ENCODE assay signal across 19 cellular contexts in the genomic region with DNA sequence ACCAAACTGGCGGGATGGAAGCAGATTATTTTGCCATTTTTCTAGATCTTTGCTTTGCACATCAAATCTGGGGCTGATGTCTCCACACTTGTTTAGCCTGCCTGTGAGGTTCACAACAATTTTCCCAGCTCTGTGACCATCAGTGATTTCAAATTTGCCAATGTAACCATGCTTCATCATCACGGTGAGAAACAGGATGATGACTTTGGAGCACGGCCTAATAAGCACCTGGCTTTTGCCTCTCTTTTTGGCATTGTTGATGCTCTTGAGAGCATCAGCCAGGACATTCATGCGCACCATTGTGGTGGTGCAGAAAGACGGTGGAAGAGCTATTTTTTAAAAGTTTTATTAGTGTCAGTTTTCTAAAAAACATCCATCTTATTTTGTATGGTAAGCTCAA. TPM values are rescaled to one million over a fixed set of nuclear protein-coding genes. Genes with fewer than 3 reads are reported as not detected.
A peak's percentile ranks its signal among the peaks of the same experiment; 100 is the strongest.
DNase-seq lines count a peak whose midpoint lies in the region; ATAC-seq, FAIRE-seq and TF ChIP-seq lines count a peak whose summit lies in the region.
"Had no signal": no experiment of that assay in that cellular context is flagged by ENCODE, and none has a peak within 500 bp of the region (broad histone marks: within the 10 kb centered on the region; RNA-seq: fewer than 3 reads in every experiment).

No MANE protein-coding gene starts in this region.

- H3K27ac Mint-ChIP-seq in activated CD4-positive, alpha-beta T cell treated with anti-CD3 and anti-CD28 coated beads for 36 hours: peak overlapping the region; percentile 59
- no peak overlapping the region for H3K27ac Mint-ChIP-seq in activated CD4-positive, alpha-beta T cell treated with anti-CD3 and anti-CD28 coated beads, Interleukin-2, amount 10 ng/mL, durations not matched to agents 24 days and 14 days
- peak overlapping the region; percentile 12 for H3K27ac Mint-ChIP-seq in CD4-positive, alpha-beta T cell
- H3K27ac Mint-ChIP-seq in T-helper 17 cell: peak overlapping the region; percentile 56

- H3K79me2 ChIP-seq in endothelial cell of umbilical vein (ENCODE audit: control insufficient read depth, insufficient read depth, low read length) (no peaks in the 10 kb centered on the region), osteoblast (ENCODE audit: insufficient read depth, low read length) (no peaks in the 10 kb centered on the region)

- H3K9me1 ChIP-seq in endothelial cell of umbilical vein (replicated peaks; ENCODE audit: control insufficient read depth, extremely low read depth, insufficient read depth, low read length): no peaks in the 10 kb centered on the region

- peaks cover 6% of the 10 kb centered on the region for H3K4me1 Mint-ChIP-seq in activated CD4-positive, alpha-beta T cell treated with anti-CD3 and anti-CD28 coated beads for 36 hours
- peaks cover 3% of the 10 kb centered on the region for H3K4me1 Mint-ChIP-seq in activated CD4-positive, alpha-beta T cell treated with anti-CD3 and anti-CD28 coated beads, Interleukin-2, amount 10 ng/mL, durations not matched to agents 24 days and 14 days
- no peaks in the 10 kb centered on the region for H3K4me1 Mint-ChIP-seq in CD4-positive, alpha-beta T cell (ENCODE audit: low read depth)
- peaks cover 4% of the 10 kb centered on the region for H3K4me1 Mint-ChIP-seq in T-helper 17 cell

- H2AFZ ChIP-seq in endothelial cell of umbilical vein (ENCODE audit: low read depth, low read length): no peak overlapping the region
- H2AFZ ChIP-seq in osteoblast (ENCODE audit: low read length): no peak overlapping the region

- no TSS peak for BruUV-seq in endothelial cell of umbilical vein (replicated peaks; lab: Mats Ljungman, UMichigan)

- H3K9me3 Mint-ChIP-seq in activated CD4-positive, alpha-beta T cell treated with anti-CD3 and anti-CD28 coated beads for 36 hours (ENCODE audit: low read depth): no peaks in the 10 kb centered on the region
- no peaks in the 10 kb centered on the region for H3K9me3 Mint-ChIP-seq in activated CD4-positive, alpha-beta T cell treated with anti-CD3 and anti-CD28 coated beads, Interleukin-2, amount 10 ng/mL, durations not matched to agents 24 days and 14 days
- H3K9me3 Mint-ChIP-seq in CD4-positive, alpha-beta T cell: no peaks in the 10 kb centered on the region
- H3K9me3 Mint-ChIP-seq: CD4-positive, CD25-positive, alpha-beta regulatory T cell had no signal

- H3K27me3 Mint-ChIP-seq in activated CD4-positive, alpha-beta T cell treated with anti-CD3 and anti-CD28 coated beads for 36 hours: no peaks in the 10 kb centered on the region
- H3K27me3 Mint-ChIP-seq in activated CD4-positive, alpha-beta T cell treated with anti-CD3 and anti-CD28 coated beads, Interleukin-2, amount 10 ng/mL, durations not matched to agents 24 days and 14 days: no peaks in the 10 kb centered on the region
- no peaks in the 10 kb centered on the region for H3K27me3 Mint-ChIP-seq in CD4-positive, alpha-beta T cell
- no peaks in the 10 kb centered on the region for H3K27me3 Mint-ChIP-seq in T-helper 17 cell
- H3K27me3 Mint-ChIP-seq: CD4-positive, CD25-positive, alpha-beta regulatory T cell had no signal

- dilution Hi-C loops in endothelial cell of umbilical vein (cut with MboI; ENCODE audit: extremely low pct_ligation_motif_present, low sequenced_read_pairs): no loop called here

- H3K4me3 ChIP-seq in endothelial cell of umbilical vein (replicated peaks in 1 of 3; ENCODE audit: insufficient read depth in 1 of 3, low read depth in 1 of 3, low read length in 3 of 3) (no peak overlapping the region), osteoblast (ENCODE audit: insufficient read depth, low read length) (no peak overlapping the region)
- H3K4me3 ChIP-seq: BLaER1, HAP-1 had no signal

- no peak overlapping the region for H3K9ac ChIP-seq in endothelial cell of umbilical vein (replicated peaks; ENCODE audit: extremely low read depth, insufficient read depth, low read length)
- H3K9ac ChIP-seq: BLaER1 had no signal

- H3K4me3 Mint-ChIP-seq in activated CD4-positive, alpha-beta T cell treated with anti-CD3 and anti-CD28 coated beads for 36 hours: no peak overlapping the region
- no peak overlapping the region for H3K4me3 Mint-ChIP-seq in activated CD4-positive, alpha-beta T cell treated with anti-CD3 and anti-CD28 coated beads, Interleukin-2, amount 10 ng/mL, durations not matched to agents 24 days and 14 days
- H3K4me3 Mint-ChIP-seq in CD4-positive, alpha-beta T cell: no peak overlapping the region
- no peak overlapping the region for H3K4me3 Mint-ChIP-seq in T-helper 17 cell
- H3K4me3 Mint-ChIP-seq: CD4-positive, CD25-positive, alpha-beta regulatory T cell had no signal

- TF ChIP-seq POLR2A in endothelial cell of umbilical vein (IDR thresholded peaks at IDR 0.05; ENCODE audit: low read depth, low read length): no peak

- H3K27ac ChIP-seq in CD4-positive, alpha-beta T cell (ENCODE audit: low read depth, low read length): no peak overlapping the region
- H3K27ac ChIP-seq in endothelial cell of umbilical vein (ENCODE audit: insufficient read depth, low read depth, low read length): no peak overlapping the region
- no peak overlapping the region for H3K27ac ChIP-seq in osteoblast (ENCODE audit: low read depth, low read length)
- H3K27ac ChIP-seq: BLaER1 had no signal

- no peak for ATAC-seq in activated CD4-positive, alpha-beta T cell treated with anti-CD3 and anti-CD28 coated beads for 36 hours
- no peak for ATAC-seq in CD4-positive, alpha-beta T cell (ENCODE audit: poor library complexity)
- ATAC-seq in T-helper 17 cell: no peak
- no peak for ATAC-seq in GM21717 (IDR thresholded peaks at IDR 0.05; ENCODE audit: unreplicated experiment)

- peaks cover 56% of the 10 kb centered on the region for H3K36me3 Mint-ChIP-seq in activated CD4-positive, alpha-beta T cell treated with anti-CD3 and anti-CD28 coated beads for 36 hours (ENCODE audit: low read depth)
- H3K36me3 Mint-ChIP-seq in activated CD4-positive, alpha-beta T cell treated with anti-CD3 and anti-CD28 coated beads, Interleukin-2, amount 10 ng/mL, durations not matched to agents 24 days and 14 days (ENCODE audit: low read depth): peaks cover 49% of the 10 kb centered on the region
- peaks cover 85% of the 10 kb centered on the region for H3K36me3 Mint-ChIP-seq in CD4-positive, alpha-beta T cell (ENCODE audit: low read depth)
- H3K36me3 Mint-ChIP-seq in T-helper 17 cell (ENCODE audit: low read depth): peaks cover 11% of the 10 kb centered on the region

- intact Hi-C loops in activated CD4-positive, alpha-beta T cell treated with anti-CD3 and anti-CD28 coated beads for 36 hours (cut with DNase I, micrococcal nuclease): no loop called here
- intact Hi-C loops in activated CD4-positive, alpha-beta T cell treated with anti-CD3 and anti-CD28 coated beads, Interleukin-2, amount 10 ng/mL, durations not matched to agents 24 days and 14 days (cut with micrococcal nuclease): no loop called here
- intact Hi-C loops in CD4-positive, alpha-beta T cell (cut with DNase I, micrococcal nuclease): no loop called here
- intact Hi-C loops in endothelial cell of umbilical vein (cut with micrococcal nuclease): no loop called here

- H3K36me3 ChIP-seq in endothelial cell of umbilical vein (ENCODE audit: control insufficient read depth in 2 of 2, extremely low read depth in 1 of 2, insufficient read depth in 2 of 2, low read length in 2 of 2) (peaks cover 3 to 10% of the 10 kb centered on the region in 2 experiments), osteoblast (ENCODE audit: insufficient read depth, low read length) (peaks cover 43% of the 10 kb centered on the region)

- H3K4me1 ChIP-seq in endothelial cell of umbilical vein (ENCODE audit: control insufficient read depth, extremely low read depth, insufficient read depth, low read length) (no peaks in the 10 kb centered on the region), osteoblast (ENCODE audit: insufficient read depth, low read length) (no peaks in the 10 kb centered on the region)
- H3K4me1 ChIP-seq: BLaER1, HAP-1 had no signal

- peak; percentile 8 for FAIRE-seq in endothelial cell of umbilical vein (lab: Jason Lieb, UNC)
- FAIRE-seq: GM12892, H1 had no signal

- TF ChIP-seq CTCF in CD4-positive, alpha-beta T cell (IDR thresholded peaks at IDR 0.05): no peak
- TF ChIP-seq CTCF in endothelial cell of umbilical vein (IDR thresholded peaks at IDR 0.05; ENCODE audit: extremely low read depth in 1 of 2, insufficient read depth in 1 of 2, low read depth in 1 of 2, low read length in 2 of 2) (no peak), osteoblast (IDR thresholded peaks at IDR 0.05; ENCODE audit: extremely low read depth, low read depth, low read length) (no peak)

- POLR2A ChIA-PET in activated CD4-positive, alpha-beta T cell treated with anti-CD3 and anti-CD28 coated beads for 36 hours (lab: Charles Lee): no interaction called here
- POLR2A ChIA-PET in CD4-positive, alpha-beta T cell (lab: Charles Lee): no interaction called here
- POLR2A ChIA-PET in endothelial cell of umbilical vein (lab: Charles Lee): no interaction called here

- no peak for DNase-seq in activated CD4-positive, alpha-beta T cell treated with anti-CD3 and anti-CD28 coated beads for 36 hours
- no peak for DNase-seq in activated CD4-positive, alpha-beta T cell treated with anti-CD3 and anti-CD28 coated beads, Interleukin-2, amount 10 ng/mL, durations not matched to agents 24 days and 14 days
- no peak for DNase-seq in CD4-positive, alpha-beta T cell
- no peak for DNase-seq in T-helper 17 cell
- DNase-seq in endothelial cell of umbilical vein (ENCODE audit: low read depth, low spot score): no peak
- no peak for DNase-seq in osteoblast (ENCODE audit: insufficient read length, low spot score, missing footprints)
- DNase-seq in NCI-H1417 (lab: John Stamatoyannopoulos, UW): no peak
- DNase-seq: 8988T; AML-193; CD4-positive, CD25-positive, alpha-beta regulatory T cell; DMS153; DMS79 treated with DMSO at 0.1 percent for 48 hours; EL; GDM1 had no signal

- no peak overlapping the region for H3K4me2 ChIP-seq in endothelial cell of umbilical vein (ENCODE audit: insufficient read depth, low read length)
- no peak overlapping the region for H3K4me2 ChIP-seq in osteoblast (ENCODE audit: insufficient read depth, low read length)
- H3K4me2 ChIP-seq: BLaER1 had no signal

- H3K27me3 ChIP-seq in CD4-positive, alpha-beta T cell (ENCODE audit: control insufficient read depth, insufficient read depth, low read length): no peaks in the 10 kb centered on the region
- H3K27me3 ChIP-seq in endothelial cell of umbilical vein (ENCODE audit: control insufficient read depth in 2 of 2, insufficient read depth in 2 of 2, low read length in 2 of 2): no peaks in the 10 kb centered on the region
- no peaks in the 10 kb centered on the region for H3K27me3 ChIP-seq in osteoblast (ENCODE audit: insufficient read depth, low read length)
- H3K27me3 ChIP-seq: BLaER1 had no signal

- CTCF ChIA-PET in activated CD4-positive, alpha-beta T cell treated with anti-CD3 and anti-CD28 coated beads for 36 hours (lab: Charles Lee): interaction anchor here (0.9 to 1.7 kb wide), 4 partner anchors 31 to 106 kb away, joined by 3 to 6 read pairs (median 3); no protein-coding TSS in a partner anchor
- CTCF ChIA-PET in CD4-positive, alpha-beta T cell (lab: Charles Lee): no interaction called here
- CTCF ChIA-PET in endothelial cell of umbilical vein (lab: Charles Lee): interaction anchor here (0.9 to 1.9 kb wide), 5 partner anchors 8 to 31 kb away, joined by 3 to 8 read pairs (median 3); no protein-coding TSS in a partner anchor

- H3K9me3 ChIP-seq in CD4-positive, alpha-beta T cell (ENCODE audit: control insufficient read depth, low read length): no peaks in the 10 kb centered on the region
- no peaks in the 10 kb centered on the region for H3K9me3 ChIP-seq in T-helper 17 cell (ENCODE audit: control insufficient read depth, low read length, poor library complexity, severe bottlenecking)
- H3K9me3 ChIP-seq in endothelial cell of umbilical vein (replicated peaks; ENCODE audit: control insufficient read depth, insufficient read depth, low read length): no peaks in the 10 kb centered on the region
- no peaks in the 10 kb centered on the region for H3K9me3 ChIP-seq in osteoblast (ENCODE audit: low read depth, low read length)
- H3K9me3 ChIP-seq: BLaER1, HAP-1 had no signal

- H4K20me1 ChIP-seq in endothelial cell of umbilical vein (replicated peaks; ENCODE audit: control insufficient read depth, extremely low read depth, insufficient read depth, low read length): no peaks in the 10 kb centered on the region
- H4K20me1 ChIP-seq in osteoblast (ENCODE audit: insufficient read depth, low read length): no peaks in the 10 kb centered on the region
- H4K20me1 ChIP-seq: BLaER1 had no signal

RNA-seq across cellular contexts. Expression of gene IARS2, which starts 50.1 kb away (rescaled TPM):
- total RNA-seq in activated CD4-positive, alpha-beta T cell treated with anti-CD3 and anti-CD28 coated beads for 36 hours: 10 to 100 TPM; 59.9 to 86.6 TPM
- total RNA-seq in activated CD4-positive, alpha-beta T cell treated with anti-CD3 and anti-CD28 coated beads, Interleukin-2, amount 10 ng/mL, durations not matched to agents 24 days and 14 days: 80.1 and 84.3 TPM in 2 replicates
- 10 to 100 TPM; 18.9 to 19.0 TPM for total RNA-seq in CD4-positive, alpha-beta T cell
- total RNA-seq in T-helper 17 cell: 10 to 100 TPM; 29.8 to 32.6 TPM
- 57.6 and 62.8 TPM in 2 replicates for total RNA-seq in endothelial cell of umbilical vein
- polyA plus RNA-seq in endothelial cell of umbilical vein: 9.2 and 15.5 TPM in 2 replicates
- polyA plus RNA-seq in endothelial cell of umbilical vein (2011; cell fraction: cytosol; rRNA removed): 17.9 and 18.5 TPM in 2 replicates
- polyA plus RNA-seq in endothelial cell of umbilical vein (2011; cell fraction: nucleus; rRNA removed): 16.3 and 16.7 TPM in 2 replicates
- 54.0 and 72.1 TPM in 2 replicates for polyA plus RNA-seq in endothelial cell of umbilical vein (2012)
- polyA minus RNA-seq in endothelial cell of umbilical vein: 40.3 and 55.1 TPM in 2 replicates
- 19.8 TPM for polyA minus RNA-seq in endothelial cell of umbilical vein (2011; cell fraction: cytosol; rRNA and poly(A)+ RNA removed)
- polyA minus RNA-seq in endothelial cell of umbilical vein (2011; cell fraction: nucleus; rRNA and poly(A)+ RNA removed): 13.7 and 22.7 TPM in 2 replicates
- 76.6 and 79.3 TPM in 2 replicates for total RNA-seq in osteoblast

RNA-seq across cellular contexts. Expression of gene BPNT1, which starts 54.5 kb away (rescaled TPM):
- 10 to 100 TPM; 24.5 to 26.9 TPM for total RNA-seq in activated CD4-positive, alpha-beta T cell treated with anti-CD3 and anti-CD28 coated beads for 36 hours
- total RNA-seq in activated CD4-positive, alpha-beta T cell treated with anti-CD3 and anti-CD28 coated beads, Interleukin-2, amount 10 ng/mL, durations not matched to agents 24 days and 14 days: 24.9 and 27.2 TPM in 2 replicates
- total RNA-seq in CD4-positive, alpha-beta T cell: 1 to 10 TPM; 1.1 to 2.5 TPM
- total RNA-seq in T-helper 17 cell (1 to 10 TPM; 6.0 to 9.4 TPM), endothelial cell of umbilical vein (17.4 and 20.3 TPM in 2 replicates), osteoblast (18.1 and 18.6 TPM in 2 replicates)
- polyA plus RNA-seq in endothelial cell of umbilical vein: 22.9 and 29.0 TPM in 2 replicates
- 31.5 and 35.7 TPM in 2 replicates for polyA plus RNA-seq in endothelial cell of umbilical vein (2011; cell fraction: cytosol; rRNA removed)
- 25.8 and 32.3 TPM in 2 replicates for polyA plus RNA-seq in endothelial cell of umbilical vein (2011; cell fraction: nucleus; rRNA removed)
- 20.8 and 34.4 TPM in 2 replicates for polyA plus RNA-seq in endothelial cell of umbilical vein (2012)
- 66.0 and 68.3 TPM in 2 replicates for polyA minus RNA-seq in endothelial cell of umbilical vein
- 23.6 TPM for polyA minus RNA-seq in endothelial cell of umbilical vein (2011; cell fraction: cytosol; rRNA and poly(A)+ RNA removed)
- 8.6 and 15.0 TPM in 2 replicates for polyA minus RNA-seq in endothelial cell of umbilical vein (2011; cell fraction: nucleus; rRNA and poly(A)+ RNA removed)
